In the genomic region with DNA sequence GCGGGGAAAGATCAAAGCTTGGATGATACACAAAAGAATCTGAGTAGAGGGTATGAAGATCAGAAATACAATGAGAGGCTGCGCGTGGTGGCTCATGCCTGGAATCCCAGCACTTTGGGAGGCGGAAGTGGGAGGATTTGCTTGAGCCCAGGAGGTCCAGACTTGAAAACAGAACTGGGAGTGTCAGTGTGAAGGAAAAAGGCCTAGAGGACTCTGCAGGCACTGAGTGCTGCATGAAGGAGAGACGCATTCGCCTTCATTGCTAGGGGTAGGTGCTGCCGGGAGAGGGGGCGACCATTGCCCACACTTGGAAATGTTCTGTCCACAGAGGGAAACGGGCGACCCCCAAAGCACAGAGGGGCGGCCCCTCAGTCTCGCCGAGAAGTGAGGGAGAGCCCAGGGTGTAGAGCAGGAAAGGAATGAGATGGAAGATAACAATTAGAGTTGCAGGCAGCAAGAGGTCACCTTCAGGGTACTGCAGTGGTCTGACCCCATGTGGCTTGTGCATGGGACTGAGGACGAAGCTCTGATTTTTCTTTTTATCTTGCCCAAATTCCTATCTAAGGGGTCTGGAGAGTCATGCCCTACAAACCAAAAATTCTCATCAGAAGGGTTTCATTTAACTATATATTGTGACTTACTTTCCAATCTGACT, we compare ENCODE assay signal across 30 cellular contexts. TPM values are rescaled to one million over a fixed set of nuclear protein-coding genes. Genes with fewer than 3 reads are reported as not detected.
"Had no signal": no experiment of that assay in that cellular context is flagged by ENCODE, and none has a peak within 500 bp of the region (broad histone marks: within the 10 kb centered on the region; RNA-seq: fewer than 3 reads in every experiment).

No MANE protein-coding gene starts in this region.

- H3K4me3 ChIP-seq: esophagus muscularis mucosa, gastrocnemius medialis, lung, ovary, psoas muscle, right atrium auricular region, thyroid gland, upper lobe of right lung had no signal

- H3K27ac ChIP-seq: esophagus muscularis mucosa, gastrocnemius medialis, neutrophil, ovary, psoas muscle, right atrium auricular region, thyroid gland, upper lobe of right lung, WERI-Rb-1 had no signal

- H3K4me1 Mint-ChIP-seq: activated naive CD8-positive, alpha-beta T cell treated with anti-CD3 and anti-CD28 coated beads for 36 hours; natural killer cell had no signal

- H3K27me3 ChIP-seq: esophagus muscularis mucosa, gastrocnemius medialis, neutrophil, ovary, right atrium auricular region, thyroid gland, upper lobe of right lung had no signal

- H3K4me1 ChIP-seq: esophagus muscularis mucosa, gastrocnemius medialis, psoas muscle, right atrium auricular region, thyroid gland, upper lobe of right lung had no signal

- FAIRE-seq: astrocyte, kidney, TTC549 had no signal

- ATAC-seq: effector memory CD8-positive, alpha-beta T cell; gastrocnemius medialis; natural killer cell; psoas muscle; stimulated activated naive CD8-positive, alpha-beta T cell treated with anti-CD3 and anti-CD28 coated beads, Interleukin-15, Interleukin-2, amounts not matched to agents 100 U/mL and 50 U/mL, for 24 hours; upper lobe of right lung had no signal

- DNase-seq: activated CD4-positive, alpha-beta T cell treated with anti-CD3 and anti-CD28 coated beads for 1 hour; activated CD8-positive, alpha-beta memory T cell treated with anti-CD3 and anti-CD28 coated beads for 24 hours; activated CD8-positive, alpha-beta memory T cell treated with anti-CD3 and anti-CD28 coated beads, Interleukin-2, amount 50 U/mL, for 4 hours; activated naive CD4-positive, alpha-beta T cell treated with Interleukin-2 at 50 U/mL for 16 hours; activated naive CD8-positive, alpha-beta T cell treated with anti-CD3 and anti-CD28 coated beads for 36 hours; activated T-cell treated with anti-CD3 and anti-CD28 coated beads, Interleukin-2, amount 50 U/mL, for 48 hours; central memory CD4-positive, alpha-beta T cell; effector memory CD8-positive, alpha-beta T cell; gastrocnemius medialis; hypothalamus; kidney; midbrain; natural killer cell; ovary; psoas muscle; stimulated activated CD4-positive, alpha-beta T cell treated with anti-CD3 and anti-CD28 coated beads, Interleukin-12 subunit alpha, Interleukin-12 subunit beta, amount 100 ng/mL, for 4 hours; stimulated activated CD4-positive, alpha-beta T cell treated with anti-CD3 and anti-CD28 coated beads, Interleukin-4, amount 100 ng/mL, for 4 hours; stimulated activated naive CD8-positive, alpha-beta T cell treated with anti-CD3 and anti-CD28 coated beads, Interleukin-15, Interleukin-2, amounts not matched to agents 100 U/mL and 50 U/mL, for 24 hours; substantia nigra; T-helper 1 cell; thyroid gland; upper lobe of right lung; WERI-Rb-1 had no signal

- H3K27me3 Mint-ChIP-seq: activated naive CD8-positive, alpha-beta T cell treated with anti-CD3 and anti-CD28 coated beads for 36 hours had no signal

- H3K36me3 Mint-ChIP-seq: activated naive CD8-positive, alpha-beta T cell treated with anti-CD3 and anti-CD28 coated beads for 36 hours; natural killer cell had no signal

- H3K27ac Mint-ChIP-seq: activated naive CD8-positive, alpha-beta T cell treated with anti-CD3 and anti-CD28 coated beads for 36 hours; effector memory CD8-positive, alpha-beta T cell; natural killer cell had no signal

- H3K9me3 ChIP-seq: esophagus muscularis mucosa, gastrocnemius medialis, neutrophil, ovary, psoas muscle, right atrium auricular region, thyroid gland, upper lobe of right lung had no signal

- H3K9me3 Mint-ChIP-seq: activated naive CD8-positive, alpha-beta T cell treated with anti-CD3 and anti-CD28 coated beads for 36 hours; effector memory CD8-positive, alpha-beta T cell; natural killer cell had no signal

- H3K4me3 Mint-ChIP-seq: activated naive CD8-positive, alpha-beta T cell treated with anti-CD3 and anti-CD28 coated beads for 36 hours; effector memory CD8-positive, alpha-beta T cell; natural killer cell had no signal

- H3K36me3 ChIP-seq: esophagus muscularis mucosa, gastrocnemius medialis, neutrophil, ovary, right atrium auricular region, thyroid gland, upper lobe of right lung, WERI-Rb-1 had no signal

RNA-seq across cellular contexts. Expression of a gene that starts 45.4 kb away (rescaled TPM):
- total RNA-seq: activated naive CD8-positive, alpha-beta T cell treated with anti-CD3 and anti-CD28 coated beads for 36 hours; astrocyte; dermis microvascular lymphatic vessel endothelial cell; esophagus muscularis mucosa; gastrocnemius medialis; kidney; lung; natural killer cell; ovary; psoas muscle; right atrium auricular region; upper lobe of right lung had no signal
- polyA plus RNA-seq: ovary, psoas muscle had no signal
